Comparison of ENCODE assay signal across 8 cellular contexts in genomic region chr6:25889877-25890853, GRCh38. TPM values are rescaled to one million over a fixed set of nuclear protein-coding genes. Genes with fewer than 3 reads are reported as not detected.
DNase-seq lines count a peak whose midpoint lies in the region; ATAC-seq and TF ChIP-seq lines count a peak whose summit lies in the region.

No MANE protein-coding gene starts in this region.

- ATAC-seq in GM18505 (IDR thresholded peaks at IDR 0.05; ENCODE audit: unreplicated experiment) = no peak

- DNase-seq in AG20443 (ENCODE audit: low spot score) = peak; percentile 49
- peak; percentile 43 for DNase-seq in H4 (ENCODE audit: low spot score)
- DNase-seq in NCI-H524 (lab: John Stamatoyannopoulos, UW) = peak; percentile 14 to 70
- peak; percentile 13 to 77 for DNase-seq in T47D (ENCODE audit: low read depth in 1 of 2, low spot score in 1 of 2)
- DNase-seq in kidney tubule cell (ENCODE audit: low spot score) = peak; percentile 74
- DNase-seq in stimulated activated CD8-positive, alpha-beta memory T cell treated with anti-CD3 and anti-CD28 coated beads, Interleukin-4, amount 100 ng/mL, for 48 hours = no peak
- DNase-seq in activated CD4-positive, CD25-positive, alpha-beta regulatory T cell (lab: John Stamatoyannopoulos, UW) = no peak

- in situ Hi-C loops in T47D (cut with HindIII; ENCODE audit: low pct_unique_long_range_greater_than_20kb, low sequenced_read_pairs) = no loop called here

- TF ChIP-seq POLR2A in GM18505 (IDR thresholded peaks at IDR 0.05; ENCODE audit: borderline replicate concordance, extremely low read depth, insufficient read depth, insufficient read length) = no peak

RNA-seq across cellular contexts. Expression of gene SLC17A3, which starts 16.1 kb away (rescaled TPM):
- 0.39 TPM in 1 of 2 replicates, not detected in the other for total RNA-seq in H4 (2014; rRNA removed; shearing (Covaris generic))

RNA-seq across cellular contexts. Expression of gene SLC17A2, which starts 40.3 kb away (rescaled TPM):
- not detected in 2 replicates for total RNA-seq in H4 (2014; rRNA removed; shearing (Covaris generic))

RNA-seq across cellular contexts. Expression of gene SLC17A1, which starts 58.3 kb away (rescaled TPM):
- total RNA-seq in H4 (2014; rRNA removed; shearing (Covaris generic)) = not detected in 2 replicates

Comparison
In these comparisons a context has a peak if more than half of its experiments do, and no peak if none do; other contexts are left out.
1. DNase-seq: peak in AG20443 (single experiment), H4 (single experiment), NCI-H524 (2 of 2), T47D (2 of 2) and kidney tubule cell (single experiment); none in stimulated activated CD8-positive, alpha-beta memory T cell treated with anti-CD3 and anti-CD28 coated beads, Interleukin-4, amount 100 ng/mL, for 48 hours (single experiment) and activated CD4-positive, CD25-positive, alpha-beta regulatory T cell (0 of 4).